ENCODE assay signal across 15 cellular contexts in genomic region chr2:100011272-100011711, GRCh38.
DNase-seq lines count a peak whose midpoint lies in the region; ATAC-seq and TF ChIP-seq lines count a peak whose summit lies in the region.
"Had no signal": no experiment of that assay in that cellular context is flagged by ENCODE, and none has a peak within 500 bp of the region (broad histone marks: within the 10 kb centered on the region; RNA-seq: fewer than 3 reads in every experiment).

No MANE protein-coding gene starts in this region.

- peaks cover 83% of the 10 kb centered on the region for H3K4me1 Mint-ChIP-seq in osteocyte (ENCODE audit: unreplicated experiment)
- H3K4me1 Mint-ChIP-seq: CD8-positive, alpha-beta memory T cell had no signal

- peak overlapping the region; percentile 68 for H3K27ac ChIP-seq in fibroblast of lung (ENCODE audit: insufficient read depth, low read length)
- H3K27ac ChIP-seq: pancreas had no signal

- H3K4me3 Mint-ChIP-seq in osteocyte (ENCODE audit: unreplicated experiment): peak overlapping the region; percentile 73
- H3K4me3 Mint-ChIP-seq: CD8-positive, alpha-beta memory T cell had no signal

- H3K4me3 ChIP-seq in BJ (ENCODE audit: low read depth, low read length) (no peak overlapping the region), fibroblast of lung (replicated peaks in 1 of 4; ENCODE audit: control extremely low read depth in 1 of 4, insufficient read depth in 1 of 4, low read depth in 3 of 4, low read length in 4 of 4) (no peak overlapping the region)
- H3K4me3 ChIP-seq: lung, pancreas had no signal

- no peaks in the 10 kb centered on the region for H3K9me3 ChIP-seq in fibroblast of lung (ENCODE audit: control insufficient read depth, insufficient read depth, low read depth, low read length)
- H3K9me3 ChIP-seq: pancreas had no signal

- H3K36me3 ChIP-seq in BJ (ENCODE audit: control insufficient read depth, insufficient read depth, low read length) (peaks cover 6% of the 10 kb centered on the region; the same call in 1 of the 2 replicates), fibroblast of lung (ENCODE audit: control insufficient read depth, insufficient read depth, low read length) (no peaks in the 10 kb centered on the region)
- H3K36me3 ChIP-seq: pancreas had no signal

- peaks cover 42% of the 10 kb centered on the region for H3K36me3 Mint-ChIP-seq in osteocyte (ENCODE audit: unreplicated experiment)
- H3K36me3 Mint-ChIP-seq: CD8-positive, alpha-beta memory T cell had no signal

- peak; percentile 91 for DNase-seq in BJ (ENCODE audit: low read depth)
- peak; percentile 94 for DNase-seq in NCI-H226
- peak; percentile 88 to 100 for DNase-seq in fibroblast of lung (ENCODE audit: low read depth in 2 of 2)
- DNase-seq in osteocyte (ENCODE audit: extremely low spot score, unreplicated experiment): peak; percentile 87
- no peak for DNase-seq in NCI-H146 treated with DMSO at 0.1 percent for 48 hours (lab: John Stamatoyannopoulos, UW; ENCODE audit: unreplicated experiment)
- DNase-seq in DMS153 treated with DMSO at 0.1 percent for 48 hours (lab: John Stamatoyannopoulos, UW; ENCODE audit: unreplicated experiment): no peak
- DNase-seq: CD8-positive, alpha-beta memory T cell; effector memory CD4-positive, alpha-beta T cell; hippocampal formation; NCI-H1092 treated with DMSO at 0.1 percent for 48 hours; pancreas; SHP77 had no signal

- H3K27me3 Mint-ChIP-seq in osteocyte (ENCODE audit: unreplicated experiment): no peaks in the 10 kb centered on the region

- ATAC-seq in HG03521 (IDR thresholded peaks at IDR 0.05; ENCODE audit: unreplicated experiment) (no peak), GM18909 (IDR thresholded peaks at IDR 0.05; ENCODE audit: poor library complexity, unreplicated experiment) (no peak)

- no peaks in the 10 kb centered on the region for H4K20me1 ChIP-seq in fibroblast of lung (ENCODE audit: control insufficient read depth, extremely low read depth, insufficient read depth, low read length)

- H2AFZ ChIP-seq in fibroblast of lung (ENCODE audit: low read length): no peak overlapping the region

- no peak for TF ChIP-seq CTCF in BJ (IDR thresholded peaks at IDR 0.05; ENCODE audit: insufficient read depth, low read depth, low read length)
- no peak for TF ChIP-seq CTCF in fibroblast of lung (conservative IDR thresholded peaks at IDR 0.05 in 1 of 2, IDR thresholded peaks at IDR 0.05 in 1 of 2; ENCODE audit: low read depth in 1 of 2, low read length in 2 of 2)
- no peak for TF ChIP-seq CTCF in osteocyte (IDR thresholded peaks at IDR 0.05)

- peak overlapping the region; percentile 46 for H3K4me2 ChIP-seq in fibroblast of lung (ENCODE audit: extremely low read depth, insufficient read depth, low read length)

- POLR2A ChIA-PET in BJ (lab: Charles Lee): no interaction called here

- CTCF ChIA-PET in BJ (lab: Yijun Ruan, JAX): interaction anchor here (0.6 to 1.6 kb wide), 5 partner anchors 94 to 452 kb away, joined by 3 to 5 read pairs (median 3); no protein-coding TSS in a partner anchor

- H3K9ac ChIP-seq in fibroblast of lung (ENCODE audit: insufficient read depth, low read length): no peak overlapping the region

- H3K27me3 ChIP-seq in BJ (ENCODE audit: control insufficient read depth, insufficient read depth, low read length) (no peaks in the 10 kb centered on the region), fibroblast of lung (ENCODE audit: control insufficient read depth, insufficient read depth, low read length) (no peaks in the 10 kb centered on the region)

- H3K4me1 ChIP-seq in fibroblast of lung (ENCODE audit: control insufficient read depth, extremely low read depth, insufficient read depth, low read length): peaks cover 19% of the 10 kb centered on the region
- H3K4me1 ChIP-seq: pancreas had no signal

- no peak overlapping the region for H3K27ac Mint-ChIP-seq in osteocyte (ENCODE audit: unreplicated experiment)

- no peaks in the 10 kb centered on the region for H3K9me3 Mint-ChIP-seq in osteocyte (ENCODE audit: unreplicated experiment)
- H3K9me3 Mint-ChIP-seq: CD8-positive, alpha-beta memory T cell had no signal

- no peaks in the 10 kb centered on the region for H3K79me2 ChIP-seq in fibroblast of lung (ENCODE audit: control insufficient read depth, insufficient read depth, low read length)

Comparison
In these comparisons a context has a peak if more than half of its experiments do, and no peak if none do; other contexts are left out.
1. DNase-seq: peak in BJ (single experiment), NCI-H226 (single experiment), fibroblast of lung (2 of 2) and osteocyte (single experiment); none in NCI-H146 treated with DMSO at 0.1 percent for 48 hours (single experiment) and DMS153 treated with DMSO at 0.1 percent for 48 hours (single experiment).